In the genomic region with DNA sequence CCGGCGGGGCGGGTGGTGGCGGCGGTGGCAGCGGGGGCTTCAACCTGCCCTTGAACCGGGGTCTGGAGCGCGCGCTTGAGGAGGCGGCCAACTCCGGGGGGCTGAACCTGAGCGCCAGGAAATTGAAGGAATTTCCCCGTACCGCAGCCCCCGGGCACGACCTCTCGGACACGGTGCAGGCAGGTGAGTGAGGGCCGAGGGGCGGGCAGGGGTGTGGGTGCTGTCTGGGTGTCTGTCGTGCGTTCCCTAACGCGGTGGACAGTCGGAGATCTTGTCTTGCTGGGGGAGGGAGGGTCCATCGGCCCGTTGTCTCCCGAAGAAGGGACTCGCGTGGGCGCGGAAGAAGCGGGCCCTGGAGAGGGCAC, we compare ENCODE assay signal across 8 cellular contexts. TPM values are rescaled to one million over a fixed set of nuclear protein-coding genes. Genes with fewer than 3 reads are reported as not detected.
DNase-seq lines count a peak whose midpoint lies in the region; ATAC-seq and TF ChIP-seq lines count a peak whose summit lies in the region.

No MANE protein-coding gene starts in this region.

- H3K9me3 Mint-ChIP-seq in activated CD4-positive, alpha-beta T cell treated with anti-CD3 and anti-CD28 coated beads for 36 hours (ENCODE audit: low read depth) = no peaks in the 10 kb centered on the region

- peaks cover 2% of the 10 kb centered on the region for H3K36me3 Mint-ChIP-seq in activated CD4-positive, alpha-beta T cell treated with anti-CD3 and anti-CD28 coated beads for 36 hours (ENCODE audit: low read depth)

- peak overlapping the region; percentile 93 for H3K9ac ChIP-seq in mucosa of stomach (ENCODE audit: low read length)

- H3K4me1 Mint-ChIP-seq in activated CD4-positive, alpha-beta T cell treated with anti-CD3 and anti-CD28 coated beads for 36 hours = peaks cover 46% of the 10 kb centered on the region

- DNase-seq in activated CD4-positive, alpha-beta T cell treated with anti-CD3 and anti-CD28 coated beads for 36 hours = no peak
- no peak for DNase-seq in activated CD4-positive, alpha-beta T cell treated with anti-CD3 and anti-CD28 coated beads for 1 hour
- DNase-seq in NCI-H146 (lab: John Stamatoyannopoulos, UW) = peak; percentile 52
- DNase-seq in coronary artery (ENCODE audit: low spot score) = no peak
- DNase-seq in omental fat pad (ENCODE audit: low spot score) = no peak
- DNase-seq in pons (ENCODE audit: low spot score) = no peak

- POLR2A ChIA-PET in activated CD4-positive, alpha-beta T cell treated with anti-CD3 and anti-CD28 coated beads for 36 hours (lab: Charles Lee) = no interaction called here

- H3K4me3 ChIP-seq in coronary artery (peak overlapping the region; percentile 88), mucosa of stomach (ENCODE audit: low read length) (peak overlapping the region; percentile 65)

- H3K9me3 ChIP-seq in mucosa of stomach (ENCODE audit: control insufficient read depth, low read length) = no peaks in the 10 kb centered on the region

- CTCF ChIA-PET in activated CD4-positive, alpha-beta T cell treated with anti-CD3 and anti-CD28 coated beads for 36 hours (lab: Charles Lee) = no interaction called here

- no peaks in the 10 kb centered on the region for H3K36me3 ChIP-seq in mucosa of stomach (ENCODE audit: control insufficient read depth, insufficient read depth, low read length)

- peak; percentile 6 for ATAC-seq in activated CD4-positive, alpha-beta T cell treated with anti-CD3 and anti-CD28 coated beads for 36 hours
- ATAC-seq in omental fat pad (ENCODE audit: low FRiP score) (no peak), HG03520 (IDR thresholded peaks at IDR 0.05; ENCODE audit: unreplicated experiment) (no peak)

- no peaks in the 10 kb centered on the region for H3K27me3 ChIP-seq in mucosa of stomach (ENCODE audit: control insufficient read depth, insufficient read depth, low read length)

- peak overlapping the region; percentile 91 for H3K27ac Mint-ChIP-seq in activated CD4-positive, alpha-beta T cell treated with anti-CD3 and anti-CD28 coated beads for 36 hours

- peaks cover 13% of the 10 kb centered on the region for H3K4me1 ChIP-seq in mucosa of stomach (ENCODE audit: control insufficient read depth, insufficient read depth, low read length)

- intact Hi-C loops in activated CD4-positive, alpha-beta T cell treated with anti-CD3 and anti-CD28 coated beads for 36 hours (cut with DNase I, micrococcal nuclease) = loop anchor here (1.0 to 5.0 kb wide), 7 partner anchors 47 to 501 kb away; a partner anchor contains a TSS

- H3K27ac ChIP-seq in coronary artery = peak overlapping the region; percentile 93 to 94

- peak overlapping the region; percentile 91 for H3K4me3 Mint-ChIP-seq in activated CD4-positive, alpha-beta T cell treated with anti-CD3 and anti-CD28 coated beads for 36 hours

- H3K27me3 Mint-ChIP-seq in activated CD4-positive, alpha-beta T cell treated with anti-CD3 and anti-CD28 coated beads for 36 hours = no peaks in the 10 kb centered on the region

- no peak for TF ChIP-seq CTCF in coronary artery (IDR thresholded peaks at IDR 0.05)
- no peak for TF ChIP-seq CTCF in omental fat pad (IDR thresholded peaks at IDR 0.05)

RNA-seq across cellular contexts. Expression of a gene that starts 0.5 kb away (rescaled TPM):
- 10 to 100 TPM; 14.8 to 16.4 TPM for total RNA-seq in activated CD4-positive, alpha-beta T cell treated with anti-CD3 and anti-CD28 coated beads for 36 hours
- total RNA-seq in omental fat pad = 10 to 100 TPM in 3 of 4 donors, 1 to 10 TPM in 1; 9.7 to 43.7 (median 16.5) TPM
